ENCODE assay signal across 9 cellular contexts in genomic region chr17:67071595-67071994, GRCh38. TPM values are rescaled to one million over a fixed set of nuclear protein-coding genes. Genes with fewer than 3 reads are reported as not detected.
"Had no signal": no experiment of that assay in that cellular context is flagged by ENCODE, and none has a peak within 500 bp of the region (broad histone marks: within the 10 kb centered on the region; RNA-seq: fewer than 3 reads in every experiment).

No MANE protein-coding gene starts in this region.

- H3K9me3 Mint-ChIP-seq: H9 had no signal

- FAIRE-seq: H1, H54, HTR-8/SVneo, K562 had no signal

- H3K4me3 Mint-ChIP-seq: H9 had no signal

- H3K27ac ChIP-seq: GM23248 had no signal

- H3K4me3 ChIP-seq: GM23248, K562 had no signal

- DNase-seq: GM23248, H9, HCEC 1CT, IMR-90 had no signal

- ATAC-seq: K562 had no signal

RNA-seq across cellular contexts. Expression of gene CACNG1, which starts 27.2 kb away (rescaled TPM):
- total RNA-seq: GM23248, H1, H9, HT-29, IMR-90, K562 had no signal
- polyA plus RNA-seq: GM23248, H1, IMR-90, K562 had no signal
